14 cellular contexts compared by ENCODE assay signal in the genomic region with DNA sequence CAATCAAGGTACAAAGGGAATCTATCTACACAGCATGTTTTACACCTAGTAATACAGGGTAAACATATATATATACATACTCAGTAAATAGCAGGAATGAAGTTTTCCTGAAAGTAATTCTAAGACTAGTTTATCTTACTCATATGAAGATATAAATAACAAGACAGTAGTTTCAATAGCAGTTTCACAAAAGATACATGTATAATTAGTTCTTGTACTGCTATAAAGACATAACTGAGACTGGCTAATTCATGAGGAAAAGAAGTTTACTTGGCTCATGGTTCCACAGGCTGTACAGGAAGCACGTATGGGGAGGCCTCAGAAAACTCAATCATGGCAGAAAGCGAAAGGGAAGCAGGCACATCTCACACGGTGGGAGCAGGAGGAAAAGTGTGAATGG. TPM values are rescaled to one million over a fixed set of nuclear protein-coding genes. Genes with fewer than 3 reads are reported as not detected.
DNase-seq lines count a peak whose midpoint lies in the region; ATAC-seq and TF ChIP-seq lines count a peak whose summit lies in the region.
"Had no signal": no experiment of that assay in that cellular context is flagged by ENCODE, and none has a peak within 500 bp of the region (broad histone marks: within the 10 kb centered on the region; RNA-seq: fewer than 3 reads in every experiment).

No MANE protein-coding gene starts in this region.

- no peak overlapping the region for H3K4me3 Mint-ChIP-seq in activated CD4-positive, alpha-beta T cell treated with anti-CD3 and anti-CD28 coated beads, Interleukin-2, amount 10 ng/mL, durations not matched to agents 24 days and 14 days
- H3K4me3 Mint-ChIP-seq in effector memory CD8-positive, alpha-beta T cell: no peak overlapping the region
- H3K4me3 Mint-ChIP-seq in osteocyte (ENCODE audit: unreplicated experiment): no peak overlapping the region
- H3K4me3 Mint-ChIP-seq: stimulated activated memory B cell treated with anti-CD40 and anti-IgM and Interleukin-4, amounts not matched to agents 10 μg/mL and 1 μg/mL and 100 μg/mL, for 72 hours had no signal

- intact Hi-C loops in activated CD4-positive, alpha-beta T cell treated with anti-CD3 and anti-CD28 coated beads, Interleukin-2, amount 10 ng/mL, durations not matched to agents 24 days and 14 days (cut with micrococcal nuclease): no loop called here

- H3K9me3 Mint-ChIP-seq in activated CD4-positive, alpha-beta T cell treated with anti-CD3 and anti-CD28 coated beads, Interleukin-2, amount 10 ng/mL, durations not matched to agents 24 days and 14 days: peaks cover 8% of the 10 kb centered on the region
- no peaks in the 10 kb centered on the region for H3K9me3 Mint-ChIP-seq in effector memory CD8-positive, alpha-beta T cell
- H3K9me3 Mint-ChIP-seq in osteocyte (ENCODE audit: unreplicated experiment): peaks cover 3% of the 10 kb centered on the region
- H3K9me3 Mint-ChIP-seq: stimulated activated memory B cell treated with anti-CD40 and anti-IgM and Interleukin-4, amounts not matched to agents 10 μg/mL and 1 μg/mL and 100 μg/mL, for 72 hours had no signal

- peaks cover 32% of the 10 kb centered on the region for H3K36me3 Mint-ChIP-seq in activated CD4-positive, alpha-beta T cell treated with anti-CD3 and anti-CD28 coated beads, Interleukin-2, amount 10 ng/mL, durations not matched to agents 24 days and 14 days (ENCODE audit: low read depth)
- H3K36me3 Mint-ChIP-seq in effector memory CD8-positive, alpha-beta T cell (ENCODE audit: insufficient read depth): peaks cover 5% of the 10 kb centered on the region
- peaks cover 11% of the 10 kb centered on the region for H3K36me3 Mint-ChIP-seq in osteocyte (ENCODE audit: unreplicated experiment)

- H3K4me3 ChIP-seq in foreskin fibroblast (ENCODE audit: low read depth in 1 of 2, low read length in 2 of 2) (no peak overlapping the region), coronary artery (no peak overlapping the region)
- H3K4me3 ChIP-seq: lung had no signal

- H3K27ac Mint-ChIP-seq in activated CD4-positive, alpha-beta T cell treated with anti-CD3 and anti-CD28 coated beads, Interleukin-2, amount 10 ng/mL, durations not matched to agents 24 days and 14 days: peak overlapping the region; percentile 14
- H3K27ac Mint-ChIP-seq in effector memory CD8-positive, alpha-beta T cell: peak overlapping the region; percentile 36 to 47
- H3K27ac Mint-ChIP-seq in osteocyte (ENCODE audit: unreplicated experiment): no peak overlapping the region
- H3K27ac Mint-ChIP-seq: stimulated activated memory B cell treated with anti-CD40 and anti-IgM and Interleukin-4, amounts not matched to agents 10 μg/mL and 1 μg/mL and 100 μg/mL, for 72 hours had no signal

- H3K27ac ChIP-seq in coronary artery: no peak overlapping the region

- TF ChIP-seq CTCF in foreskin fibroblast (IDR thresholded peaks at IDR 0.05; ENCODE audit: low read depth, low read length) (no peak), osteocyte (IDR thresholded peaks at IDR 0.05) (no peak), coronary artery (IDR thresholded peaks at IDR 0.05) (no peak)

- no peak for DNase-seq in activated CD4-positive, alpha-beta T cell treated with anti-CD3 and anti-CD28 coated beads, Interleukin-2, amount 10 ng/mL, durations not matched to agents 24 days and 14 days
- no peak for DNase-seq in activated CD4-positive, alpha-beta T cell treated with anti-CD3 and anti-CD28 coated beads for 48 hours
- DNase-seq in effector memory CD8-positive, alpha-beta T cell: no peak
- DNase-seq in foreskin fibroblast (no peak), osteocyte (ENCODE audit: extremely low spot score, unreplicated experiment) (no peak), coronary artery (ENCODE audit: low spot score) (no peak)
- DNase-seq: central memory CD4-positive, alpha-beta T cell; NCI-H1048; NCI-H2227 treated with DMSO at 0.1 percent for 48 hours; SHP77 treated with DMSO at 0.1 percent for 48 hours had no signal

- no peaks in the 10 kb centered on the region for H3K27me3 Mint-ChIP-seq in activated CD4-positive, alpha-beta T cell treated with anti-CD3 and anti-CD28 coated beads, Interleukin-2, amount 10 ng/mL, durations not matched to agents 24 days and 14 days
- H3K27me3 Mint-ChIP-seq in effector memory CD8-positive, alpha-beta T cell: no peaks in the 10 kb centered on the region
- no peaks in the 10 kb centered on the region for H3K27me3 Mint-ChIP-seq in osteocyte (ENCODE audit: unreplicated experiment)
- H3K27me3 Mint-ChIP-seq: stimulated activated memory B cell treated with anti-CD40 and anti-IgM and Interleukin-4, amounts not matched to agents 10 μg/mL and 1 μg/mL and 100 μg/mL, for 72 hours had no signal

- H3K4me1 Mint-ChIP-seq in activated CD4-positive, alpha-beta T cell treated with anti-CD3 and anti-CD28 coated beads, Interleukin-2, amount 10 ng/mL, durations not matched to agents 24 days and 14 days: peaks cover 38% of the 10 kb centered on the region
- peaks cover 28 to 53% of the 10 kb centered on the region in 2 donors for H3K4me1 Mint-ChIP-seq in effector memory CD8-positive, alpha-beta T cell (ENCODE audit: low read depth in 2 of 2)
- H3K4me1 Mint-ChIP-seq in osteocyte (ENCODE audit: unreplicated experiment): peaks cover 60% of the 10 kb centered on the region

- ATAC-seq in GM18867 (IDR thresholded peaks at IDR 0.05; ENCODE audit: unreplicated experiment) (peak; percentile 39), HG02938 (IDR thresholded peaks at IDR 0.05; ENCODE audit: unreplicated experiment) (peak; percentile 68)
- ATAC-seq in effector memory CD8-positive, alpha-beta T cell (replicated peaks): no peak
- ATAC-seq: stimulated activated memory B cell treated with anti-CD40 and anti-IgM and Interleukin-4, amounts not matched to agents 10 μg/mL and 1 μg/mL and 100 μg/mL, for 72 hours had no signal

RNA-seq across cellular contexts. Expression of a gene that starts 16.9 kb away (rescaled TPM):
- total RNA-seq in activated CD4-positive, alpha-beta T cell treated with anti-CD3 and anti-CD28 coated beads, Interleukin-2, amount 10 ng/mL, durations not matched to agents 24 days and 14 days: 22.6 and 22.7 TPM in 2 replicates
- total RNA-seq in osteocyte: 40.1 and 42.0 TPM in 2 replicates

RNA-seq across cellular contexts. Expression of a gene that starts 17.1 kb away (rescaled TPM):
- total RNA-seq in activated CD4-positive, alpha-beta T cell treated with anti-CD3 and anti-CD28 coated beads, Interleukin-2, amount 10 ng/mL, durations not matched to agents 24 days and 14 days: 35.5 and 38.6 TPM in 2 replicates
- total RNA-seq in osteocyte: 21.4 and 22.0 TPM in 2 replicates
